ENCODE assay signal across 16 cellular contexts in the genomic region with DNA sequence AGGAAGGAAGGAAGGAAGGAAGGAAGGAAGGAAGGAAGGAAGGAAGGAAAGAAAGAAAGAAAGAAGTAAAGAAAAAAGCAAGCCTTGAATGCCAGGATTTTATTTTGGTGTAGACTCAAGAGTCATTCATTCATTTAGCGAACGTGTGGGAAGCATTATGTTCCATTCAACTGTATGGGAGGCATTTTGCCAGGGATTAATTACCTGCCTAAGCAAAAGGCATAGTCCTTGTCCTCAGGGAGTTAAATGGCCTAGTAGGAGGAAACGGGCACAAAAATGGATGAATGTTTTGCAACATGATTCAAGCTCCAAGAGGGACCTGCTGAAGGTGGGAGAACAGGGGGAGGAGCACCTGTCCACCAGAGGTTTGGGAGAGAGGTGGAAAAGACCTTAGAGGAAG.
"Had no signal": no experiment of that assay in that cellular context is flagged by ENCODE, and none has a peak within 500 bp of the region (broad histone marks: within the 10 kb centered on the region; RNA-seq: fewer than 3 reads in every experiment).

No MANE protein-coding gene starts in this region.

- DNase-seq: dorsolateral prefrontal cortex; effector CD8-positive, alpha-beta T cell; foreskin melanocyte; head of caudate nucleus; kidney; left cardiac atrium; left ventricle myocardium inferior; lower lobe of right lung; natural killer cell; posterior cingulate gyrus; sigmoid colon; stimulated activated CD4-positive, alpha-beta T cell treated with anti-CD3 and anti-CD28 coated beads, Interleukin-12 subunit alpha, Interleukin-12 subunit beta, amount 100 ng/mL, for 4 hours; stimulated activated naive CD4-positive, alpha-beta T cell; stomach; substantia nigra; transverse colon had no signal
